25 cellular contexts compared by ENCODE assay signal in the genomic region with DNA sequence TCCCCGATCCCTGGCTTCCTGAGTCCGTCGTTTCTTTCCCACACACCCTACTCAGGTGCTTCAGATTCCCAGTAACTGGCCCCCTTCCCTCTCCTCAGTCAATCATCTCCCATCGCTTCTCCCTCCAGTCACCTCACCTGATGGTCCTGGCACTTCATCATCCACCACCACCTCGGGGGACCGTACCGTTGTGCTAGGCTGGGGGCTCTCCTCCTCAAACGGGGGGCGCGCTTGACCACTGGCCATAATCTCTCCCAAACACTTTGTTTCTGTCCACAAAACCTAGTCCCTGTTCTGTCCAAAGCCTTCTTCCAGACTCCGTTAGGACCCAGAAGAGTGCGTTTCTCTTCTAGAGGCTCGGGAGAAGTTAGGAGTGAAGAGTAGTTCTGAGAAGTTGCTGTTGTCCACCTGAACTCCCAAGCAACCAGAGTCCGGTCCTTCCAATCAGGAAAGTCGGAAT. TPM values are rescaled to one million over a fixed set of nuclear protein-coding genes. Genes with fewer than 3 reads are reported as not detected.
"Had no signal": no experiment of that assay in that cellular context is flagged by ENCODE, and none has a peak within 500 bp of the region (broad histone marks: within the 10 kb centered on the region; RNA-seq: fewer than 3 reads in every experiment).

A gene with protein sequence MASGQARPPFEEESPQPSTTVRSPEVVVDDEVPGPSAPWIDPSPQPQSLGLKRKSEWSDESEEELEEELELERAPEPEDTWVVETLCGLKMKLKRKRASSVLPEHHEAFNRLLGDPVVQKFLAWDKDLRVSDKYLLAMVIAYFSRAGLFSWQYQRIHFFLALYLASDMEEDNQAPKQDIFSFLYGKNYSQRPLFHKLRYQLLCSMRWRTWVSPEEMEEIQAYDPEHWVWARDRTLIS (minus strand): TSS at position 410 of the 460 bp plus-strand sequence. CDS start 164 bp downstream, at position 246.

- H3K27me3 ChIP-seq: SJSA1 had no signal

- H3K4me3 ChIP-seq: K562, SJSA1, SK-N-MC had no signal

- H3K9me3 ChIP-seq: SJSA1 had no signal

- H3K36me3 ChIP-seq: SJSA1 had no signal

- ATAC-seq: HepG2, K562 had no signal

- H3K27ac Mint-ChIP-seq: IgD-negative memory B cell had no signal

- H3K27ac ChIP-seq: KMS-11, SJSA1, SK-N-MC had no signal

- H3K4me1 Mint-ChIP-seq: IgD-negative memory B cell had no signal

- DNase-seq: Kasumi-1, MM.1S, NCI-H1092 treated with DMSO at 0.1 percent for 48 hours, NCI-H1436, NCI-H187, NCI-H2029, NCI-H2081 treated with DMSO at 0.1 percent for 48 hours, NCI-H2171, NCI-H226, NCI-H446, NCI-H510A, NCI-H524 treated with DMSO at 0.1 percent for 48 hours, NCI-H69, NCI-H774, Right ventricle myocardium superior, RPMI8226, SIG-M5 had no signal

- H3K36me3 Mint-ChIP-seq: IgD-negative memory B cell had no signal

- H3K4me3 Mint-ChIP-seq: IgD-negative memory B cell had no signal

- H3K4me1 ChIP-seq: SJSA1 had no signal

RNA-seq across cellular contexts. Expression of the gene that starts here (rescaled TPM):
- total RNA-seq: HepG2, HT1080, K562, M059J, Right ventricle myocardium superior, SJSA1 had no signal
